21 cellular contexts compared by ENCODE assay signal in genomic region chr3:185242642-185243041, GRCh38. TPM values are rescaled to one million over a fixed set of nuclear protein-coding genes. Genes with fewer than 3 reads are reported as not detected.
DNase-seq lines count a peak whose midpoint lies in the region; ATAC-seq and TF ChIP-seq lines count a peak whose summit lies in the region.
"Had no signal": no experiment of that assay in that cellular context is flagged by ENCODE, and none has a peak within 500 bp of the region (broad histone marks: within the 10 kb centered on the region; RNA-seq: fewer than 3 reads in every experiment).

No MANE protein-coding gene starts in this region.

- no peaks in the 10 kb centered on the region for H3K36me3 ChIP-seq in PC-9 (ENCODE audit: low read depth)
- H3K36me3 ChIP-seq: BLaER1 treated with 17β-estradiol and CSF1 and Interleukin-3, amounts not matched to agents 10 nM and 100 nM had no signal

- no peaks in the 10 kb centered on the region for H3K27me3 ChIP-seq in PC-9 (ENCODE audit: insufficient read depth, low read depth)
- H3K27me3 ChIP-seq: BLaER1 treated with 17β-estradiol and CSF1 and Interleukin-3, amounts not matched to agents 10 nM and 100 nM had no signal

- no peaks in the 10 kb centered on the region for H3K36me3 Mint-ChIP-seq in activated CD4-positive, alpha-beta T cell treated with anti-CD3 and anti-CD28 coated beads, Interleukin-2, amount 10 ng/mL, durations not matched to agents 24 days and 14 days (ENCODE audit: low read depth)

- H3K27me3 Mint-ChIP-seq in activated CD4-positive, alpha-beta T cell treated with anti-CD3 and anti-CD28 coated beads, Interleukin-2, amount 10 ng/mL, durations not matched to agents 24 days and 14 days, result peaks cover 11% of the 10 kb centered on the region

- no peaks in the 10 kb centered on the region for H3K4me1 Mint-ChIP-seq in activated CD4-positive, alpha-beta T cell treated with anti-CD3 and anti-CD28 coated beads, Interleukin-2, amount 10 ng/mL, durations not matched to agents 24 days and 14 days
- H3K4me1 Mint-ChIP-seq: B cell; CD14-positive monocyte; CD8-positive, alpha-beta memory T cell; H9 had no signal

- no peaks in the 10 kb centered on the region for H4K20me1 ChIP-seq in PC-9 (ENCODE audit: insufficient read depth)
- H4K20me1 ChIP-seq: BLaER1 treated with 17β-estradiol and CSF1 and Interleukin-3, amounts not matched to agents 10 nM and 100 nM had no signal

- H3K27ac Mint-ChIP-seq in activated CD4-positive, alpha-beta T cell treated with anti-CD3 and anti-CD28 coated beads, Interleukin-2, amount 10 ng/mL, durations not matched to agents 24 days and 14 days, result no peak overlapping the region
- H3K27ac Mint-ChIP-seq: B cell; CD14-positive monocyte; CD4-positive, alpha-beta T cell; CD8-positive, alpha-beta memory T cell; H9 had no signal

- H3K9me3 Mint-ChIP-seq in activated CD4-positive, alpha-beta T cell treated with anti-CD3 and anti-CD28 coated beads, Interleukin-2, amount 10 ng/mL, durations not matched to agents 24 days and 14 days, result peaks cover 18% of the 10 kb centered on the region

- no peak overlapping the region for H3K4me3 ChIP-seq in PC-9
- H3K4me3 ChIP-seq: A549; BLaER1 treated with 17β-estradiol and CSF1 and Interleukin-3, amounts not matched to agents 10 nM and 100 nM; GM12878; GM23248 had no signal

- H3K4me3 Mint-ChIP-seq in activated CD4-positive, alpha-beta T cell treated with anti-CD3 and anti-CD28 coated beads, Interleukin-2, amount 10 ng/mL, durations not matched to agents 24 days and 14 days, result no peak overlapping the region
- H3K4me3 Mint-ChIP-seq: B cell; CD14-positive monocyte; CD4-positive, alpha-beta T cell; CD8-positive, alpha-beta memory T cell; H9 had no signal

- H3K4me1 ChIP-seq in PC-9 (replicated peaks; ENCODE audit: insufficient read depth), result no peaks in the 10 kb centered on the region
- H3K4me1 ChIP-seq: A549; BLaER1 treated with 17β-estradiol and CSF1 and Interleukin-3, amounts not matched to agents 10 nM and 100 nM had no signal

- H3K9me2 ChIP-seq in PC-9 (ENCODE audit: insufficient read depth), result no peaks in the 10 kb centered on the region

- peak; percentile 47 for DNase-seq in ELF-1 (ENCODE audit: low read depth, low spot score)
- DNase-seq in PC-9, result no peak
- no peak for DNase-seq in left lobe of liver (ENCODE audit: low spot score)
- DNase-seq in EL, result no peak
- DNase-seq in AG20443 (ENCODE audit: low spot score), result no peak
- no peak for DNase-seq in activated CD4-positive, alpha-beta T cell treated with anti-CD3 and anti-CD28 coated beads, Interleukin-2, amount 10 ng/mL, durations not matched to agents 24 days and 14 days
- DNase-seq: 8988T; ACHN; CD4-positive, alpha-beta T cell; CD8-positive, alpha-beta memory T cell; DMS53; DMS79 treated with DMSO at 0.1 percent for 48 hours; GDM1; GM23248; H9 had no signal

- POLR2A ChIA-PET in PC-9 (lab: Charles Lee; ENCODE audit: unreplicated experiment), result no interaction called here

- no TSS peak for BruUV-seq in PC-9 (replicated peaks; lab: Mats Ljungman, UMichigan)

- H3K9me3 ChIP-seq in PC-9 (ENCODE audit: insufficient read depth, low read depth), result peaks cover 9% of the 10 kb centered on the region; the same call in 1 of the 2 replicates

- intact Hi-C loops in PC-9 (cut with micrococcal nuclease; ENCODE audit: unreplicated experiment), result no loop called here
- intact Hi-C loops in activated CD4-positive, alpha-beta T cell treated with anti-CD3 and anti-CD28 coated beads, Interleukin-2, amount 10 ng/mL, durations not matched to agents 24 days and 14 days (cut with micrococcal nuclease), result no loop called here

- H3K4me2 ChIP-seq in PC-9, result no peak overlapping the region
- H3K4me2 ChIP-seq: A549; BLaER1 treated with 17β-estradiol and CSF1 and Interleukin-3, amounts not matched to agents 10 nM and 100 nM had no signal

- no peaks in the 10 kb centered on the region; the same call in 1 of the 2 replicates for H3F3A ChIP-seq in PC-9 (ENCODE audit: insufficient read depth, low read depth)

- no peak overlapping the region for H3K27ac ChIP-seq in PC-9
- H3K27ac ChIP-seq: A549; BLaER1 treated with 17β-estradiol and CSF1 and Interleukin-3, amounts not matched to agents 10 nM and 100 nM; GM23248 had no signal

- ATAC-seq in left lobe of liver, result peak; percentile 62
- ATAC-seq: A549, GM12878, HCT116 had no signal

- H3K79me2 ChIP-seq in PC-9 (ENCODE audit: low read depth), result no peaks in the 10 kb centered on the region

- CTCF ChIA-PET in PC-9 (lab: Charles Lee), result interaction anchor here (0.6 kb wide), 1 partner anchor 459 kb away, joined by 8 read pairs; no protein-coding TSS in a partner anchor

- peak overlapping the region; percentile 36; the same call in 1 of the 2 replicates for H2AFZ ChIP-seq in PC-9
- H2AFZ ChIP-seq: GM23248 had no signal

- TF ChIP-seq CTCF in PC-9 (conservative IDR thresholded peaks at IDR 0.05), result no peak

RNA-seq across cellular contexts. Expression of gene EHHADH, which starts 11.2 kb away (rescaled TPM):
- total RNA-seq in PC-9 (2021) (8.4 and 8.8 TPM in 2 replicates), left lobe of liver (323 TPM)
- total RNA-seq in activated CD4-positive, alpha-beta T cell treated with anti-CD3 and anti-CD28 coated beads, Interleukin-2, amount 10 ng/mL, durations not matched to agents 24 days and 14 days, result 2.1 and 2.4 TPM in 2 replicates

Comparison
In these comparisons a context has a peak if more than half of its experiments do, and no peak if none do; other contexts are left out.
1. RNA of gene EHHADH, which starts 11.2 kb away (total RNA-seq): 323 TPM in left lobe of liver (single experiment); 8.4 to 8.8 TPM in PC-9 and 2.1 to 2.4 TPM in activated CD4-positive, alpha-beta T cell treated with anti-CD3 and anti-CD28 coated beads, Interleukin-2, amount 10 ng/mL, durations not matched to agents 24 days and 14 days; every median in the first group is over 10 times any median in the second.